30 cellular contexts compared by ENCODE assay signal in genomic region chr7:5359344-5359743, GRCh38.
DNase-seq lines count a peak whose midpoint lies in the region; ATAC-seq and TF ChIP-seq lines count a peak whose summit lies in the region.
"Had no signal": no experiment of that assay in that cellular context is flagged by ENCODE, and none has a peak within 500 bp of the region (broad histone marks: within the 10 kb centered on the region; RNA-seq: fewer than 3 reads in every experiment).

No MANE protein-coding gene starts in this region.

- TF ChIP-seq POLR2A in gastroesophageal sphincter (IDR thresholded peaks at IDR 0.05), result no peak

- DNase-seq in left ventricle myocardium superior (peak; percentile 18), heart right ventricle (no peak), GM13977 (ENCODE audit: low spot score) (no peak), epidermal melanocyte (ENCODE audit: insufficient read length, low spot score) (no peak), mesenteric fat pad (ENCODE audit: low spot score) (no peak)
- DNase-seq: activated CD8-positive, alpha-beta memory T cell treated with anti-CD3 and anti-CD28 coated beads, Interleukin-2, amount 50 U/mL, for 48 hours; activated CD8-positive, alpha-beta T cell treated with anti-CD3 and anti-CD28 coated beads for 36 hours; activated naive CD4-positive, alpha-beta T cell treated with anti-CD3 and anti-CD28 coated beads, Interleukin-2, amount 50 U/mL, for 16 hours; AML-193; amniotic stem cell; CD4-positive, alpha-beta T cell; effector CD4-positive, alpha-beta T cell; head of caudate nucleus; HFFc6; NCI-H1048; NCI-H2107; NCI-H748 treated with DMSO at 0.1 percent for 48 hours; Peyer's patch; posterior cingulate gyrus; SHP77 treated with DMSO at 0.1 percent for 48 hours; stimulated activated CD4-positive, alpha-beta T cell treated with anti-CD3 and anti-CD28 coated beads, Interleukin-12 subunit alpha, Interleukin-12 subunit beta, amount 100 ng/mL, for 4 hours; stimulated activated CD4-positive, alpha-beta T cell treated with anti-CD3 and anti-CD28 coated beads, Interleukin-2, amount 100 ng/mL, for 48 hours; stomach; tibial artery had no signal

- TF ChIP-seq EP300 in gastroesophageal sphincter (IDR thresholded peaks at IDR 0.05), result no peak

- no peak overlapping the region for H2AFZ ChIP-seq in parathyroid adenoma
- H2AFZ ChIP-seq: GM23338, neural progenitor cell had no signal

- no peak overlapping the region for H3K9ac ChIP-seq in parathyroid adenoma
- H3K9ac ChIP-seq: neural progenitor cell had no signal

- H3K36me3 ChIP-seq in heart right ventricle (peaks cover 10 to 98% (median 50%) of the 10 kb centered on the region in 9 donors), gastroesophageal sphincter (peaks cover 0 to 83% of the 10 kb centered on the region in 2 donors), parathyroid adenoma (ENCODE audit: control insufficient read depth, insufficient read depth, low read length) (no peaks in the 10 kb centered on the region)
- H3K36me3 ChIP-seq: neural progenitor cell had no signal

- no peak for TF ChIP-seq CTCF in heart right ventricle (IDR thresholded peaks at IDR 0.05)
- no peak for TF ChIP-seq CTCF in gastroesophageal sphincter (IDR thresholded peaks at IDR 0.05)
- no peak for TF ChIP-seq CTCF in parathyroid adenoma (IDR thresholded peaks at IDR 0.05)
- no peak for TF ChIP-seq CTCF in GM13977 (IDR thresholded peaks at IDR 0.05; ENCODE audit: extremely low read depth, insufficient read depth, missing control alignments)

- in situ Hi-C loops in GM13977 (cut with MboI; ENCODE audit: low pct_unique_long_range_greater_than_20kb, low sequenced_read_pairs, unreplicated experiment), result no loop called here

- peak overlapping the region; percentile 54 for H3K4me2 ChIP-seq in parathyroid adenoma (ENCODE audit: low read length)
- H3K4me2 ChIP-seq: A549, GM23338, neural progenitor cell had no signal

- intact Hi-C loops in left ventricle myocardium superior (cut with micrococcal nuclease), result no loop called here
- intact Hi-C loops in heart right ventricle (cut with DNase I), result loop anchor here in 2 of 10 donors (10.0 kb wide), 1 partner anchor 115 kb away; no protein-coding TSS in a partner anchor

- H3K4me3 ChIP-seq in heart right ventricle, result no peak overlapping the region
- no peak overlapping the region for H3K4me3 ChIP-seq in gastroesophageal sphincter
- H3K4me3 ChIP-seq in parathyroid adenoma (ENCODE audit: low read depth, low read length), result peak overlapping the region; percentile 29
- H3K4me3 ChIP-seq: A549, GM23338, neural progenitor cell, Peyer's patch, stomach, tibial artery had no signal

- H3K4me1 ChIP-seq in heart right ventricle, result peaks cover 5 to 28% (median 11%) of the 10 kb centered on the region in 9 donors
- peaks cover 0 to 100% (median 23%) of the 10 kb centered on the region in 3 donors for H3K4me1 ChIP-seq in gastroesophageal sphincter
- peaks cover 23% of the 10 kb centered on the region for H3K4me1 ChIP-seq in parathyroid adenoma
- H3K4me1 ChIP-seq: A549, neural progenitor cell had no signal

- H3K27ac ChIP-seq in heart right ventricle (no peak overlapping the region), gastroesophageal sphincter (peak overlapping the region in 3 of 4 donors; percentile 63 to 66 (median 66)), parathyroid adenoma (peak overlapping the region; percentile 88)
- H3K27ac ChIP-seq: A549, neural progenitor cell, Peyer's patch had no signal

- ATAC-seq in left ventricle myocardium superior (no peak), heart right ventricle (no peak), gastroesophageal sphincter (no peak), HG02885 (IDR thresholded peaks at IDR 0.05; ENCODE audit: poor library complexity, unreplicated experiment) (no peak)
- ATAC-seq: A549; activated CD8-positive, alpha-beta T cell treated with anti-CD3 and anti-CD28 coated beads for 36 hours; GM23338 had no signal

- peaks cover 42% of the 10 kb centered on the region for H3K79me2 ChIP-seq in parathyroid adenoma

- WGBS in heart right ventricle, 2 donors, result 77 to 83% methylated on average over 9 of the region's 9 CpGs
- 47 to 50% methylated on average over 4 to 7 of the region's 9 CpGs for WGBS in gastroesophageal sphincter (ENCODE audit: low coverage in 1 of 2), 2 donors

- no peaks in the 10 kb centered on the region for H3K9me3 ChIP-seq in heart right ventricle
- H3K9me3 ChIP-seq in gastroesophageal sphincter, result no peaks in the 10 kb centered on the region
- no peaks in the 10 kb centered on the region for H3K9me3 ChIP-seq in parathyroid adenoma (ENCODE audit: control insufficient read depth, low read length)
- H3K9me3 ChIP-seq: A549, Peyer's patch, stomach, tibial artery had no signal

- H3K27me3 ChIP-seq in heart right ventricle (no peaks in the 10 kb centered on the region), gastroesophageal sphincter (no peaks in the 10 kb centered on the region), parathyroid adenoma (ENCODE audit: control insufficient read depth, insufficient read depth, low read length) (no peaks in the 10 kb centered on the region)
- H3K27me3 ChIP-seq: neural progenitor cell, Peyer's patch, stomach, tibial artery had no signal

Comparison
In these comparisons a context has a peak if more than half of its experiments do, and no peak if none do; other contexts are left out.
1. H3K27ac ChIP-seq: peak in gastroesophageal sphincter (3 of 4) and parathyroid adenoma (single experiment); none in heart right ventricle (0 of 10).